18 cellular contexts compared by ENCODE assay signal in the genomic region with DNA sequence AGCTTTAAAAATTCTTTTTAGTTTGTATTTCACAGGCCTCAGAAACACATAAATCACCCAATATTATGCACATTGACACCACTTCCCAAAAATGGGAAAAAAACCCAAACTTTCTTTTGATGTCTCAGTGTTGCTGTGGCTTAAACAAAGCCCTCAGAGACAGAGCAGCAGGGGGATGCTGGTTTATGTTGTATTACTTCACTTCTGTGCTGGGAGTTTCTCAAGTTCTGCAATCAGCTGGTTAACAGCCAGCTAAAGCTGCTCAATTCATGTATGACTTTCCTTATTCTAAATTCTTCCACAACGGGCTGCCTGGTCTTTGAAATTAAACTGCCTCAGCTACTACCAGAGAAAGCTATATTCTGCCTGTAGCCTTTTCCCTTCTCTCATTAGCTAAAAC. TPM values are rescaled to one million over a fixed set of nuclear protein-coding genes. Genes with fewer than 3 reads are reported as not detected.
A peak's percentile ranks its signal among the peaks of the same experiment; 100 is the strongest.
DNase-seq lines count a peak whose midpoint lies in the region; ATAC-seq and TF ChIP-seq lines count a peak whose summit lies in the region.
"Had no signal": no experiment of that assay in that cellular context is flagged by ENCODE, and none has a peak within 500 bp of the region (broad histone marks: within the 10 kb centered on the region; RNA-seq: fewer than 3 reads in every experiment).

No MANE protein-coding gene starts in this region.

- no peaks in the 10 kb centered on the region for H3K9me3 ChIP-seq in aorta (ENCODE audit: control insufficient read depth, low read length)
- H3K9me3 ChIP-seq: right lobe of liver had no signal

- intact Hi-C loops in aorta (cut with DNase I) (loop anchor here (5.0 to 10.0 kb wide), 2 partner anchors 56 to 113 kb away; no protein-coding TSS in a partner anchor), head of caudate nucleus (cut with DNase I) (no loop called here)

- peak; percentile 13 for ATAC-seq in aorta (ENCODE audit: low FRiP score)
- ATAC-seq in activated naive CD8-positive, alpha-beta T cell treated with anti-CD3 and anti-CD28 coated beads, Interleukin-2, amount 50 U/mL, for 24 hours: no peak
- ATAC-seq: Panc1, right lobe of liver had no signal

- WGBS in aorta, 2 donors: 0 to 3% methylated on average over 1 of the region's 1 CpG

- H3K4me3 ChIP-seq in fibroblast of the aortic adventitia (ENCODE audit: low read depth, low read length) (no peak overlapping the region), aorta (ENCODE audit: low read length in 2 of 2) (peak overlapping the region; percentile 36 to 72)
- H3K4me3 ChIP-seq: right lobe of liver had no signal

- no peaks in the 10 kb centered on the region for H3K4me1 Mint-ChIP-seq in activated CD4-positive, alpha-beta T cell treated with anti-CD3 and anti-CD28 coated beads, Interleukin-2, amount 10 ng/mL, durations not matched to agents 7 days and 5 days
- H3K4me1 Mint-ChIP-seq in nephron: peaks cover 48% of the 10 kb centered on the region
- no peaks in the 10 kb centered on the region for H3K4me1 Mint-ChIP-seq in activated naive CD8-positive, alpha-beta T cell treated with anti-CD3 and anti-CD28 coated beads, Interleukin-2, amount 50 U/mL, for 24 hours

- TF ChIP-seq CTCF in fibroblast of the aortic adventitia (IDR thresholded peaks at IDR 0.05; ENCODE audit: insufficient read depth, low read length) (no peak), nephron (IDR thresholded peaks at IDR 0.05; ENCODE audit: unreplicated experiment in 3 of 3) (no peak)

- H3K27ac ChIP-seq in aorta (ENCODE audit: low read depth in 1 of 2, low read length in 2 of 2): peak overlapping the region; percentile 80 to 82

- peaks cover 3 to 8% of the 10 kb centered on the region in 2 donors for H3K4me1 ChIP-seq in aorta (ENCODE audit: control insufficient read depth in 1 of 2, insufficient read depth in 2 of 2, low read length in 2 of 2)
- H3K4me1 ChIP-seq: right lobe of liver had no signal

- POLR2A ChIA-PET in activated CD4-positive, alpha-beta T cell treated with anti-CD3 and anti-CD28 coated beads, Interleukin-2, amount 10 ng/mL, durations not matched to agents 7 days and 5 days (lab: Charles Lee): no interaction called here

- peaks cover 42% of the 10 kb centered on the region for H3K27me3 Mint-ChIP-seq in activated CD4-positive, alpha-beta T cell treated with anti-CD3 and anti-CD28 coated beads, Interleukin-2, amount 10 ng/mL, durations not matched to agents 7 days and 5 days
- no peaks in the 10 kb centered on the region for H3K27me3 Mint-ChIP-seq in nephron (ENCODE audit: low read depth)
- peaks cover 17% of the 10 kb centered on the region for H3K27me3 Mint-ChIP-seq in activated naive CD8-positive, alpha-beta T cell treated with anti-CD3 and anti-CD28 coated beads, Interleukin-2, amount 50 U/mL, for 24 hours

- DNase-seq in activated CD4-positive, alpha-beta T cell treated with anti-CD3 and anti-CD28 coated beads, Interleukin-2, amount 10 ng/mL, durations not matched to agents 7 days and 5 days: no peak
- DNase-seq in activated CD4-positive, alpha-beta T cell treated with anti-CD3 and anti-CD28 coated beads, Interleukin-2, amount 50 U/mL, for 4 hours: no peak
- DNase-seq in fibroblast of the aortic adventitia (ENCODE audit: low read depth) (peak; percentile 89), aorta (no peak), head of caudate nucleus (no peak)
- no peak for DNase-seq in effector CD4-positive, alpha-beta T cell
- no peak for DNase-seq in activated naive CD8-positive, alpha-beta T cell treated with anti-CD3 and anti-CD28 coated beads, Interleukin-2, amount 50 U/mL, for 24 hours
- DNase-seq: 8988T; activated CD4-positive, alpha-beta T cell treated with anti-CD3 and anti-CD28 coated beads, Interleukin-2, amount 50 U/mL, for 48 hours; activated effector memory CD4-positive, alpha-beta T cell treated with Interleukin-2 at 50 U/mL for 16 hours; Calu3; caudate nucleus; NCI-H1694; NCI-H524; right lobe of liver had no signal

- H3K27ac Mint-ChIP-seq in activated CD4-positive, alpha-beta T cell treated with anti-CD3 and anti-CD28 coated beads, Interleukin-2, amount 10 ng/mL, durations not matched to agents 7 days and 5 days: peak overlapping the region; percentile 38
- H3K27ac Mint-ChIP-seq in nephron: peak overlapping the region; percentile 47 to 83 (median 51)
- no peak overlapping the region for H3K27ac Mint-ChIP-seq in activated naive CD8-positive, alpha-beta T cell treated with anti-CD3 and anti-CD28 coated beads, Interleukin-2, amount 50 U/mL, for 24 hours

- H3K36me3 Mint-ChIP-seq in activated CD4-positive, alpha-beta T cell treated with anti-CD3 and anti-CD28 coated beads, Interleukin-2, amount 10 ng/mL, durations not matched to agents 7 days and 5 days (ENCODE audit: low read depth): no peaks in the 10 kb centered on the region
- H3K36me3 Mint-ChIP-seq in nephron (ENCODE audit: low read depth): no peaks in the 10 kb centered on the region
- no peaks in the 10 kb centered on the region for H3K36me3 Mint-ChIP-seq in activated naive CD8-positive, alpha-beta T cell treated with anti-CD3 and anti-CD28 coated beads, Interleukin-2, amount 50 U/mL, for 24 hours (ENCODE audit: low read depth)

- H3K36me3 ChIP-seq in aorta (ENCODE audit: control insufficient read depth in 1 of 2, insufficient read depth in 2 of 2, low read length in 1 of 2): no peaks in the 10 kb centered on the region
- H3K36me3 ChIP-seq: right lobe of liver had no signal

- CTCF ChIA-PET in activated CD4-positive, alpha-beta T cell treated with anti-CD3 and anti-CD28 coated beads, Interleukin-2, amount 10 ng/mL, durations not matched to agents 7 days and 5 days (lab: Charles Lee): no interaction called here

- no peaks in the 10 kb centered on the region for H3K9me3 Mint-ChIP-seq in activated CD4-positive, alpha-beta T cell treated with anti-CD3 and anti-CD28 coated beads, Interleukin-2, amount 10 ng/mL, durations not matched to agents 7 days and 5 days
- H3K9me3 Mint-ChIP-seq in nephron: no peaks in the 10 kb centered on the region
- H3K9me3 Mint-ChIP-seq in activated naive CD8-positive, alpha-beta T cell treated with anti-CD3 and anti-CD28 coated beads, Interleukin-2, amount 50 U/mL, for 24 hours: no peaks in the 10 kb centered on the region

- H3K27me3 ChIP-seq in aorta (ENCODE audit: control insufficient read depth in 1 of 2, insufficient read depth in 2 of 2, low read length in 1 of 2): no peaks in the 10 kb centered on the region
- H3K27me3 ChIP-seq: right lobe of liver had no signal

- no peak overlapping the region for H3K4me3 Mint-ChIP-seq in activated CD4-positive, alpha-beta T cell treated with anti-CD3 and anti-CD28 coated beads, Interleukin-2, amount 10 ng/mL, durations not matched to agents 7 days and 5 days
- H3K4me3 Mint-ChIP-seq in nephron: peak overlapping the region in 2 of 3 experiments; percentile 37 to 65
- no peak overlapping the region for H3K4me3 Mint-ChIP-seq in activated naive CD8-positive, alpha-beta T cell treated with anti-CD3 and anti-CD28 coated beads, Interleukin-2, amount 50 U/mL, for 24 hours

RNA-seq across cellular contexts. Expression of a gene that starts 5.6 kb away (rescaled TPM):
- total RNA-seq in activated CD4-positive, alpha-beta T cell treated with anti-CD3 and anti-CD28 coated beads, Interleukin-2, amount 10 ng/mL, durations not matched to agents 7 days and 5 days: under 1 TPM in 1 of 2 experiments, not detected in 1; 0.04 TPM
- total RNA-seq in fibroblast of the aortic adventitia (ENCODE audit: low replicate concordance): 0.45 and 5.5 TPM in 2 replicates
- total RNA-seq in aorta: 10 to 100 TPM; 34.4 to 53.3 TPM
- polyA plus RNA-seq in aorta: 1 to 10 TPM; 6.9 to 8.3 TPM
- total RNA-seq: Calu3; T-helper 2 cell treated with Interferon-gamma antibody and Interleukin-4, amounts not matched to agents 100 ng/mL and 5 ng/mL, for 36 hours had no signal

Comparison
In these comparisons a context has a peak if more than half of its experiments do, and no peak if none do; other contexts are left out.
1. H3K4me3 Mint-ChIP-seq: peak in nephron (2 of 3); none in activated CD4-positive, alpha-beta T cell treated with anti-CD3 and anti-CD28 coated beads, Interleukin-2, amount 10 ng/mL, durations not matched to agents 7 days and 5 days (single experiment) and activated naive CD8-positive, alpha-beta T cell treated with anti-CD3 and anti-CD28 coated beads, Interleukin-2, amount 50 U/mL, for 24 hours (single experiment).